Comparison of ENCODE assay signal across 8 cellular contexts in genomic region chr6:158518196-158519127, GRCh38. TPM values are rescaled to one million over a fixed set of nuclear protein-coding genes. Genes with fewer than 3 reads are reported as not detected.
A peak's percentile ranks its signal among the peaks of the same experiment; 100 is the strongest.
DNase-seq lines count a peak whose midpoint lies in the region; ATAC-seq and TF ChIP-seq lines count a peak whose summit lies in the region.

No MANE protein-coding gene starts in this region.

- no peak overlapping the region for H3K23ac ChIP-seq in H9 (ENCODE audit: insufficient read length, low read depth, low read length)

- no peak overlapping the region for H2BK5ac ChIP-seq in H9 (ENCODE audit: insufficient read length, low read length)

- no peak overlapping the region for H2AK5ac ChIP-seq in H9 (ENCODE audit: insufficient read length, low read length)

- H3K23me2 ChIP-seq in H9 (ENCODE audit: insufficient read length, low read depth, low read length, poor library complexity, severe bottlenecking): no peaks in the 10 kb centered on the region

- no peaks in the 10 kb centered on the region for H3K4me1 ChIP-seq in H9 (ENCODE audit: insufficient read depth, low read length)
- H3K4me1 ChIP-seq in SJCRH30: peaks cover 2% of the 10 kb centered on the region
- no peaks in the 10 kb centered on the region for H3K4me1 ChIP-seq in prostate gland (replicated peaks)
- no peaks in the 10 kb centered on the region for H3K4me1 ChIP-seq in aorta (ENCODE audit: control insufficient read depth in 1 of 2, insufficient read depth in 2 of 2, low read length in 2 of 2)

- WGBS in H9 (ENCODE audit: extremely low coverage, insufficient read length, low lambda C conversion rate): no CpG with 5 or more reads among the region's 18 CpGs
- WGBS in prostate gland: 9% methylated on average over 18 of the region's 18 CpGs
- 15 to 16% methylated on average over 18 of the region's 18 CpGs for WGBS in aorta, 2 donors

- peak overlapping the region; percentile 28 for H3K4me3 ChIP-seq in SJCRH30
- H3K4me3 ChIP-seq in prostate gland: no peak overlapping the region
- no peak overlapping the region for H3K4me3 ChIP-seq in aorta (ENCODE audit: low read length in 2 of 2)

- peak; percentile 77 for DNase-seq in GM10248 (ENCODE audit: extremely low spot score)
- DNase-seq in H9: peak; percentile 87
- DNase-seq in SJCRH30: peak; percentile 60 to 72
- DNase-seq in activated naive CD8-positive, alpha-beta T cell treated with anti-CD3 and anti-CD28 coated beads, Interleukin-2, amount 50 U/mL, for 24 hours: peak; percentile 64
- DNase-seq in left cardiac atrium: peak; percentile 41
- peak; percentile 55 for DNase-seq in prostate gland (ENCODE audit: low spot score)
- no peak for DNase-seq in aorta

- H3K27me3 ChIP-seq in H9 (ENCODE audit: insufficient read depth, low read length) (no peaks in the 10 kb centered on the region), SJCRH30 (no peaks in the 10 kb centered on the region), prostate gland (replicated peaks; ENCODE audit: insufficient read depth) (no peaks in the 10 kb centered on the region), aorta (ENCODE audit: control insufficient read depth in 1 of 2, insufficient read depth in 2 of 2, low read length in 1 of 2) (no peaks in the 10 kb centered on the region)

- H3K9me3 Mint-ChIP-seq in H9: no peaks in the 10 kb centered on the region
- H3K9me3 Mint-ChIP-seq in activated naive CD8-positive, alpha-beta T cell treated with anti-CD3 and anti-CD28 coated beads, Interleukin-2, amount 50 U/mL, for 24 hours: no peaks in the 10 kb centered on the region

- H3K36me3 ChIP-seq in SJCRH30 (no peaks in the 10 kb centered on the region), prostate gland (no peaks in the 10 kb centered on the region), aorta (ENCODE audit: control insufficient read depth in 1 of 2, insufficient read depth in 2 of 2, low read length in 1 of 2) (no peaks in the 10 kb centered on the region)

- peak overlapping the region; percentile 88 for H2AFZ ChIP-seq in H9 (ENCODE audit: low read length)

- no peak overlapping the region for H3K4ac ChIP-seq in H9 (ENCODE audit: low read depth, low read length)

- H3K18ac ChIP-seq in H9 (ENCODE audit: insufficient read length, low read depth, low read length): no peak overlapping the region

- no peak overlapping the region for H4K91ac ChIP-seq in H9 (ENCODE audit: insufficient read length, low read depth, low read length)

- H3K79me2 ChIP-seq in H9 (ENCODE audit: insufficient read depth, low read length): no peaks in the 10 kb centered on the region

- no peaks in the 10 kb centered on the region; a peak in 1 of 7 replicates for H3K36me3 Mint-ChIP-seq in H9 (ENCODE audit: insufficient read depth in 1 of 3, low read depth in 3 of 3)
- no peaks in the 10 kb centered on the region for H3K36me3 Mint-ChIP-seq in activated naive CD8-positive, alpha-beta T cell treated with anti-CD3 and anti-CD28 coated beads, Interleukin-2, amount 50 U/mL, for 24 hours (ENCODE audit: low read depth)

- no peak overlapping the region for H3T11ph ChIP-seq in H9 (ENCODE audit: low read length)

- H4K5ac ChIP-seq in H9 (ENCODE audit: insufficient read length, low read depth, low read length): no peak overlapping the region

- no peak overlapping the region for H3K56ac ChIP-seq in H9 (ENCODE audit: insufficient read length, low read depth, low read length)

- H2BK12ac ChIP-seq in H9 (ENCODE audit: insufficient read length, low read depth, low read length): no peak overlapping the region

- POLR2A ChIA-PET in GM10248 (lab: Yijun Ruan, JAX): no interaction called here

- H2BK15ac ChIP-seq in H9 (ENCODE audit: low read depth, low read length): no peak overlapping the region

- intact Hi-C loops in left cardiac atrium (cut with DNase I) (loop anchor here (10.0 kb wide), 1 partner anchor 294 kb away; no protein-coding TSS in a partner anchor), prostate gland (cut with DNase I) (loop anchor here (2.0 to 10.0 kb wide), 2 partner anchors 86 to 298 kb away; no protein-coding TSS in a partner anchor), aorta (cut with DNase I) (no loop called here)

- TF ChIP-seq CTCF in GM10248 (IDR thresholded peaks at IDR 0.05; ENCODE audit: control extremely low read depth, extremely low read depth, low read depth, missing control alignments): peak; percentile 55
- peak; percentile 79 for TF ChIP-seq CTCF in H9 (conservative IDR thresholded peaks at IDR 0.05)
- peak; percentile 52 for TF ChIP-seq CTCF in LNCAP (IDR thresholded peaks at IDR 0.05)
- TF ChIP-seq CTCF in prostate gland (IDR thresholded peaks at IDR 0.05): peak; percentile 9 to 65 (median 52)

- H3K9ac ChIP-seq in H9 (ENCODE audit: extremely low read depth, insufficient read length, low read length): no peak overlapping the region

- peak overlapping the region; percentile 51 for H3K4me2 ChIP-seq in H9 (ENCODE audit: insufficient read depth, insufficient read length, low read length)

- no peaks in the 10 kb centered on the region; the same call in 1 of the 2 replicates for H3K27me3 Mint-ChIP-seq in H9 (ENCODE audit: low read depth)
- peaks cover 37% of the 10 kb centered on the region for H3K27me3 Mint-ChIP-seq in activated naive CD8-positive, alpha-beta T cell treated with anti-CD3 and anti-CD28 coated beads, Interleukin-2, amount 50 U/mL, for 24 hours

- no peak overlapping the region for H4K8ac ChIP-seq in H9 (replicated peaks; ENCODE audit: insufficient read length, low read depth, low read length)

- H3K27ac ChIP-seq in H9 (ENCODE audit: insufficient read length, low read depth, low read length): no peak overlapping the region
- no peak overlapping the region for H3K27ac ChIP-seq in SJCRH30
- H3K27ac ChIP-seq in prostate gland: no peak overlapping the region
- H3K27ac ChIP-seq in aorta (ENCODE audit: low read depth in 1 of 2, low read length in 2 of 2): no peak overlapping the region

- ATAC-seq in activated naive CD8-positive, alpha-beta T cell treated with anti-CD3 and anti-CD28 coated beads, Interleukin-2, amount 50 U/mL, for 24 hours: peak; percentile 95
- peak; percentile 74 to 81 for ATAC-seq in left cardiac atrium
- no peak for ATAC-seq in aorta (ENCODE audit: low FRiP score)

- peak overlapping the region; percentile 65 to 76 for H3K4me3 Mint-ChIP-seq in H9
- peak overlapping the region; percentile 80 for H3K4me3 Mint-ChIP-seq in activated naive CD8-positive, alpha-beta T cell treated with anti-CD3 and anti-CD28 coated beads, Interleukin-2, amount 50 U/mL, for 24 hours

- H2BK120ac ChIP-seq in H9 (ENCODE audit: low read depth, low read length, poor library complexity, severe bottlenecking): no peak overlapping the region

- H3K14ac ChIP-seq in H9 (ENCODE audit: insufficient read depth, low read length): no peak overlapping the region

- H3K9me3 ChIP-seq in H9 (ENCODE audit: control insufficient read depth, low read depth, low read length): no peaks in the 10 kb centered on the region
- no peaks in the 10 kb centered on the region for H3K9me3 ChIP-seq in SJCRH30 (replicated peaks)
- H3K9me3 ChIP-seq in prostate gland: no peaks in the 10 kb centered on the region
- H3K9me3 ChIP-seq in aorta (ENCODE audit: control insufficient read depth, low read length): no peaks in the 10 kb centered on the region

- no peaks in the 10 kb centered on the region for H3K79me1 ChIP-seq in H9 (ENCODE audit: insufficient read depth, low read depth, low read length, poor library complexity, severe bottlenecking)

- no peaks in the 10 kb centered on the region for H4K20me1 ChIP-seq in H9 (ENCODE audit: control insufficient read depth, insufficient read depth, insufficient read length)

- peaks cover 13 to 15% of the 10 kb centered on the region in 2 experiments for H3K4me1 Mint-ChIP-seq in H9
- H3K4me1 Mint-ChIP-seq in activated naive CD8-positive, alpha-beta T cell treated with anti-CD3 and anti-CD28 coated beads, Interleukin-2, amount 50 U/mL, for 24 hours: peaks cover 26% of the 10 kb centered on the region

- H3K27ac Mint-ChIP-seq in H9: peak overlapping the region; percentile 40 to 81 (median 76); a peak in 6 of 7 replicates
- peak overlapping the region; percentile 66 for H3K27ac Mint-ChIP-seq in activated naive CD8-positive, alpha-beta T cell treated with anti-CD3 and anti-CD28 coated beads, Interleukin-2, amount 50 U/mL, for 24 hours

- CTCF ChIA-PET in GM10248 (lab: Yijun Ruan, JAX): interaction anchor here (0.6 to 2.3 kb wide), 32 partner anchors 8 to 311 kb away, joined by 3 to 22 read pairs (median 4); no protein-coding TSS in a partner anchor

- no peak for TF ChIP-seq POLR2A in prostate gland (IDR thresholded peaks at IDR 0.05)

- H2BK20ac ChIP-seq in H9 (ENCODE audit: low read depth, low read length, poor library complexity, severe bottlenecking): no peak overlapping the region

RNA-seq across cellular contexts. Expression of gene TMEM181, which starts 41.4 kb away (rescaled TPM):
- total RNA-seq in H9 (2021): 23.7 and 24.4 TPM in 2 replicates
- total RNA-seq in SJCRH30 (2014; rRNA removed; shearing (Covaris generic)): 31.1 and 33.5 TPM in 2 replicates
- 10 to 100 TPM; 12.5 to 13.8 TPM for total RNA-seq in left cardiac atrium
- total RNA-seq in prostate gland: 10 to 100 TPM; 26.0 to 67.9 TPM
- total RNA-seq in aorta: 10 to 100 TPM; 23.7 to 25.9 TPM
- polyA plus RNA-seq in aorta: 10 to 100 TPM in 1 of 2 donors, 1 to 10 TPM in 1; 7.4 to 12.2 TPM

Comparison
In these comparisons a context has a peak if more than half of its experiments do, and no peak if none do; other contexts are left out.
1. DNase-seq: peak in GM10248 (single experiment), H9 (single experiment), SJCRH30 (2 of 2), activated naive CD8-positive, alpha-beta T cell treated with anti-CD3 and anti-CD28 coated beads, Interleukin-2, amount 50 U/mL, for 24 hours (single experiment), left cardiac atrium (single experiment) and prostate gland (single experiment); none in aorta (0 of 2).
2. intact Hi-C loops: an anchor here in left cardiac atrium (10.0 kb wide) and prostate gland (2.0 to 10.0 kb wide); none called in aorta.
3. Peak in every context shown above with its lines, with median percentiles within 50 percentile points of each other: CTCF ChIP-seq.